In genomic region chr6:6008648-6009421, GRCh38 we compare ENCODE assay signal across 1 cellular context.
TF ChIP-seq lines count a peak whose summit lies in the region.

No MANE protein-coding gene starts in this region.

TF ChIP-seq in HepG2, 621 proteins besides CTCF, POLR2A, EP300 and RAD21 (continued from another document):
- TF ChIP-seq SMC3 (IDR thresholded peaks at IDR 0.05; ENCODE audit: low read length) (no peak), SMAD9 (CRISPR knock-in tag; IDR thresholded peaks at IDR 0.05) (no peak), FUBP1 (CRISPR knock-in tag; IDR thresholded peaks at IDR 0.05; ENCODE audit: borderline replicate concordance) (no peak), SIX4 (CRISPR knock-in tag; IDR thresholded peaks at IDR 0.05) (no peak), ZBED4 (CRISPR knock-in tag; IDR thresholded peaks at IDR 0.05; ENCODE audit: borderline replicate concordance) (no peak), ZNF251 (CRISPR knock-in tag; IDR thresholded peaks at IDR 0.05) (no peak), JUNB (CRISPR knock-in tag; IDR thresholded peaks at IDR 0.05; ENCODE audit: borderline replicate concordance) (no peak), CREM (IDR thresholded peaks at IDR 0.05) (no peak), CREM (CRISPR knock-in tag; IDR thresholded peaks at IDR 0.05) (no peak), PCBP1 (IDR thresholded peaks at IDR 0.05; ENCODE audit: borderline replicate concordance, low read depth, low read length) (0 out of 2 replicates have a peak, but pooled peaks have one; percentile 58), RFX5 (IDR thresholded peaks at IDR 0.05; ENCODE audit: low read depth, low read length) (no peak), ZNF101 (CRISPR knock-in tag; IDR thresholded peaks at IDR 0.05; ENCODE audit: borderline replicate concordance, low read depth) (no peak), DMTF1 (CRISPR knock-in tag; IDR thresholded peaks at IDR 0.05) (no peak), TEAD3 (CRISPR knock-in tag; optimal IDR thresholded peaks at IDR 0.05; ENCODE audit: borderline replicate concordance) (no peak), ZNF230 (CRISPR knock-in tag; IDR thresholded peaks at IDR 0.05) (no peak), GTF3A (CRISPR knock-in tag; conservative IDR thresholded peaks at IDR 0.05) (no peak), MAZ (IDR thresholded peaks at IDR 0.05; ENCODE audit: borderline replicate concordance, low read depth, low read length) (no peak), MAZ (CRISPR knock-in tag; IDR thresholded peaks at IDR 0.05; ENCODE audit: low read depth) (0 out of 2 replicates have a peak, but pooled peaks have one; percentile 31), IRF2 (CRISPR knock-in tag; IDR thresholded peaks at IDR 0.05) (no peak), MAF1 (CRISPR knock-in tag; IDR thresholded peaks at IDR 0.05; ENCODE audit: borderline replicate concordance) (no peak), CEBPG (CRISPR knock-in tag; IDR thresholded peaks at IDR 0.05) (no peak), RNF219 (CRISPR knock-in tag; IDR thresholded peaks at IDR 0.05) (no peak), YEATS4 (CRISPR knock-in tag; IDR thresholded peaks at IDR 0.05; ENCODE audit: borderline replicate concordance) (peak; percentile 19; the same call in 1 of the 2 replicates), CBX5 (CRISPR knock-in tag; IDR thresholded peaks at IDR 0.05; ENCODE audit: borderline replicate concordance) (no peak), PAWR (CRISPR knock-in tag; IDR thresholded peaks at IDR 0.05; ENCODE audit: borderline replicate concordance) (no peak), ETV5 (CRISPR knock-in tag; IDR thresholded peaks at IDR 0.05; ENCODE audit: borderline replicate concordance) (peak; percentile 53; the same call in 1 of the 2 replicates), BCL3 (CRISPR knock-in tag; IDR thresholded peaks at IDR 0.05) (no peak), ZFP36L2 (CRISPR knock-in tag; IDR thresholded peaks at IDR 0.05) (no peak), ZMYM2 (CRISPR knock-in tag; IDR thresholded peaks at IDR 0.05) (no peak), RBAK (CRISPR knock-in tag; IDR thresholded peaks at IDR 0.05) (no peak)
